20 cellular contexts compared by ENCODE assay signal in genomic region chr1:26781206-26781825, GRCh38. TPM values are rescaled to one million over a fixed set of nuclear protein-coding genes. Genes with fewer than 3 reads are reported as not detected.
A peak's percentile ranks its signal among the peaks of the same experiment; 100 is the strongest.
DNase-seq lines count a peak whose midpoint lies in the region; ATAC-seq and TF ChIP-seq lines count a peak whose summit lies in the region.
"Had no signal": no experiment of that assay in that cellular context is flagged by ENCODE, and none has a peak within 500 bp of the region (broad histone marks: within the 10 kb centered on the region; RNA-seq: fewer than 3 reads in every experiment).

No MANE protein-coding gene starts in this region.

- ATAC-seq in naive thymus-derived CD8-positive, alpha-beta T cell = no peak
- ATAC-seq in GM21529 (IDR thresholded peaks at IDR 0.05; ENCODE audit: unreplicated experiment) = no peak

- peaks cover 13% of the 10 kb centered on the region for H3K4me1 ChIP-seq in A673 (ENCODE audit: insufficient read depth, low read length, poor library complexity, severe bottlenecking)

- DNase-seq in A673 (ENCODE audit: low spot score) (no peak), Calu3 (no peak), NCI-H524 treated with DMSO at 0.1 percent for 48 hours (lab: John Stamatoyannopoulos, UW) (no peak), AG08395 (ENCODE audit: low spot score) (no peak), NCI-H2196 treated with DMSO at 0.1 percent for 48 hours (lab: John Stamatoyannopoulos, UW; ENCODE audit: unreplicated experiment) (no peak)
- DNase-seq in naive thymus-derived CD8-positive, alpha-beta T cell = no peak
- DNase-seq: activated CD4-positive, alpha-beta T cell treated with anti-CD3 and anti-CD28 coated beads, Interleukin-2, amount 50 U/mL, for 1 hour; activated T-cell treated with anti-CD3 and anti-CD28 coated beads, Interleukin-2, amount 50 U/mL, for 4 hours; BE2C; DMS153; midbrain; NCI-H146; NCI-H226; NK-92 treated with Interleukin-12 subunit alpha and Interleukin-12 subunit beta, amount 100 ng/mL, for 24 hours; occipital lobe; RPMI8226; sigmoid colon had no signal

- no peak overlapping the region for H3K27ac ChIP-seq in A673 (ENCODE audit: low read depth, low read length, poor library complexity, severe bottlenecking)
- peak overlapping the region; percentile 39 for H3K27ac ChIP-seq in angular gyrus (ENCODE audit: low read depth, low read length)
- H3K27ac ChIP-seq: suprapubic skin had no signal

- H3K4me3 ChIP-seq in A673 (ENCODE audit: low read depth, low read length, poor library complexity, severe bottlenecking) = no peak overlapping the region
- H3K4me3 ChIP-seq: sigmoid colon, suprapubic skin had no signal

- no peaks in the 10 kb centered on the region for H3K27me3 ChIP-seq in A673 (replicated peaks; ENCODE audit: insufficient read depth, low read depth, low read length, poor library complexity)
- H3K27me3 ChIP-seq: BE2C, sigmoid colon, suprapubic skin had no signal

- H3K27me3 Mint-ChIP-seq in Calu3 (ENCODE audit: unreplicated experiment) = no peaks in the 10 kb centered on the region
- no peaks in the 10 kb centered on the region for H3K27me3 Mint-ChIP-seq in naive thymus-derived CD8-positive, alpha-beta T cell

- peaks cover 70% of the 10 kb centered on the region for H3K36me3 ChIP-seq in A673 (ENCODE audit: insufficient read depth, low read length, poor library complexity, severe bottlenecking)

- intact Hi-C loops in A673 (cut with micrococcal nuclease; ENCODE audit: unreplicated experiment) (no loop called here), Calu3 (cut with micrococcal nuclease; ENCODE audit: unreplicated experiment) (no loop called here)

- H3K9me3 ChIP-seq in A673 (ENCODE audit: low read depth, low read length, poor library complexity, severe bottlenecking) = no peaks in the 10 kb centered on the region
- H3K9me3 ChIP-seq: BE2C, sigmoid colon, suprapubic skin had no signal

- BruUV-seq in A673 (replicated peaks; lab: Mats Ljungman, UMichigan) (TSS peak; percentile 38), Calu3 (replicated peaks; lab: Mats Ljungman, UMichigan) (TSS peak; percentile 37)

- no peaks in the 10 kb centered on the region for H3K9me3 Mint-ChIP-seq in Calu3 (ENCODE audit: low read depth, unreplicated experiment)
- no peaks in the 10 kb centered on the region for H3K9me3 Mint-ChIP-seq in naive thymus-derived CD8-positive, alpha-beta T cell
- H3K9me3 Mint-ChIP-seq: activated T-cell treated with anti-CD3 and anti-CD28 coated beads, Interleukin-2, amount 50 U/mL, for 4 hours had no signal

- TF ChIP-seq CTCF in A673 (conservative IDR thresholded peaks at IDR 0.05; ENCODE audit: low read depth, low read length) = no peak
- TF ChIP-seq CTCF in Calu3 (IDR thresholded peaks at IDR 0.05; ENCODE audit: unreplicated experiment) = no peak

- peaks cover 42% of the 10 kb centered on the region for H3K36me3 Mint-ChIP-seq in Calu3 (ENCODE audit: insufficient read depth, unreplicated experiment)
- H3K36me3 Mint-ChIP-seq in naive thymus-derived CD8-positive, alpha-beta T cell = peaks cover 0 to 63% (median 17%) of the 10 kb centered on the region in 3 donors

- no peak overlapping the region for H3K27ac Mint-ChIP-seq in Calu3 (ENCODE audit: unreplicated experiment)
- peak overlapping the region in 9 of 10 donors; percentile 1 to 100 (median 74) for H3K27ac Mint-ChIP-seq in naive thymus-derived CD8-positive, alpha-beta T cell

- POLR2A ChIA-PET in A673 (lab: Charles Lee; ENCODE audit: low non-redundant PET) = no interaction called here
- POLR2A ChIA-PET in naive thymus-derived CD8-positive, alpha-beta T cell (lab: Charles Lee) = interaction anchor here (0.9 to 16.1 kb wide), 3 partner anchors 35 to 87 kb away, joined by 3 to 432 read pairs (median 4); partner anchors contain the start of gene ARID1A

- H3K4me1 Mint-ChIP-seq in Calu3 (ENCODE audit: low read depth, unreplicated experiment) = peaks cover 33% of the 10 kb centered on the region
- H3K4me1 Mint-ChIP-seq in naive thymus-derived CD8-positive, alpha-beta T cell = peaks cover 32 to 68% (median 61%) of the 10 kb centered on the region in 4 donors

- no peak overlapping the region for H3K4me3 Mint-ChIP-seq in Calu3 (ENCODE audit: low read depth, unreplicated experiment)
- no peak overlapping the region for H3K4me3 Mint-ChIP-seq in naive thymus-derived CD8-positive, alpha-beta T cell
- H3K4me3 Mint-ChIP-seq: activated T-cell treated with anti-CD3 and anti-CD28 coated beads, Interleukin-2, amount 50 U/mL, for 4 hours had no signal

- CTCF ChIA-PET in A673 (lab: Charles Lee) (interaction anchor here (0.6 kb wide), 1 partner anchor 45 kb away, joined by 4 read pairs; the partner anchor contains the start of gene ZDHHC18), Calu3 (lab: Charles Lee) (interaction anchor here (0.7 kb wide), 2 partner anchors 14 to 97 kb away, joined by 4 to 8 read pairs; no protein-coding TSS in a partner anchor)

RNA-seq across cellular contexts. Expression of gene PIGV, which starts 6.4 kb away (rescaled TPM):
- total RNA-seq in A673 (2021) = 4.9 and 9.1 TPM in 2 replicates
- total RNA-seq in Calu3 (2022) = 9.9 and 11.9 TPM in 2 replicates
- total RNA-seq in naive thymus-derived CD8-positive, alpha-beta T cell = 10 to 100 TPM; 25.2 to 27.2 TPM
- 10 to 100 TPM in 1 of 3 donors, 1 to 10 TPM in 2; 8.2 to 14.4 (median 9.6) TPM for polyA plus RNA-seq in naive thymus-derived CD8-positive, alpha-beta T cell

RNA-seq across cellular contexts. Expression of gene ZDHHC18, which starts 45.2 kb away (rescaled TPM):
- total RNA-seq in A673 (2021) (27.9 and 31.5 TPM in 2 replicates), Calu3 (2022) (21.8 and 25.8 TPM in 2 replicates)
- total RNA-seq in naive thymus-derived CD8-positive, alpha-beta T cell = 10 to 100 TPM; 29.9 to 37.4 TPM
- polyA plus RNA-seq in naive thymus-derived CD8-positive, alpha-beta T cell = 10 to 100 TPM in 2 of 3 donors, 1 to 10 TPM in 1; 4.6 to 17.2 (median 12.8) TPM
